In the genomic region with DNA sequence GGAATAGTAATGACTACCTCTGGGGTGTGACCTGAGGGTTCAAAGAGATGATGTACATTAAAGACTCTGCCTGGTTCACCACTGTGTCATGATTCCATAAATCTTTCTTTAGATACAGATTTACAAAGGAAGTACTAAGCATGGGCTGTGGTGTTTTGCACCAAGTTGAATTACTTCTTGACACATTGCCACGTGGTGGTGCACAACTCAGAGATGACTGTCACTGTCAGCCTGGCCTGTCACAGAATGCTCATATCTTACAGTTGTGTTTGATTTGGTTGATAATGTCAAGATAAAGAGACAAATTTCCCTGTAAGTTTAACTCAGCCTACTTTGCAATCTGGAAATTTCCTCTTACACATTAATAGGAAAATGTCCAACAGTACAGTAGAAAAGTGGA, we compare ENCODE assay signal across 17 cellular contexts. TPM values are rescaled to one million over a fixed set of nuclear protein-coding genes. Genes with fewer than 3 reads are reported as not detected.
DNase-seq lines count a peak whose midpoint lies in the region; ATAC-seq and TF ChIP-seq lines count a peak whose summit lies in the region.
"Had no signal": no experiment of that assay in that cellular context is flagged by ENCODE, and none has a peak within 500 bp of the region (broad histone marks: within the 10 kb centered on the region; RNA-seq: fewer than 3 reads in every experiment).

No MANE protein-coding gene starts in this region.

- no peak overlapping the region for H3K14ac ChIP-seq in H9 (ENCODE audit: insufficient read depth, low read length)

- no peak overlapping the region for H2BK120ac ChIP-seq in H9 (ENCODE audit: low read depth, low read length, poor library complexity, severe bottlenecking)

- H3T11ph ChIP-seq in H9 (ENCODE audit: low read length): no peak overlapping the region

- H3K4ac ChIP-seq in H9 (ENCODE audit: low read depth, low read length): no peak overlapping the region

- intact Hi-C loops in left ventricle myocardium inferior (cut with micrococcal nuclease): no loop called here
- intact Hi-C loops in left cardiac atrium (cut with DNase I): no loop called here
- intact Hi-C loops in upper lobe of right lung (cut with DNase I): no loop called here

- H3K79me1 ChIP-seq in H9 (ENCODE audit: insufficient read depth, low read depth, low read length, poor library complexity, severe bottlenecking): no peaks in the 10 kb centered on the region

- H3K27me3 ChIP-seq in left ventricle myocardium inferior (ENCODE audit: low read depth) (no peaks in the 10 kb centered on the region), upper lobe of right lung (no peaks in the 10 kb centered on the region), H9 (ENCODE audit: insufficient read depth, low read length) (no peaks in the 10 kb centered on the region)
- H3K27me3 ChIP-seq: esophagus muscularis mucosa, MG63 had no signal

- H3K27ac Mint-ChIP-seq in brain (peak overlapping the region in 4 of 5 experiments; percentile 5 to 78 (median 42)), H9 (no peak overlapping the region)
- H3K27ac Mint-ChIP-seq: activated B cell treated with CpG ODN at 0.5 μM for 24 hours had no signal

- H4K5ac ChIP-seq in H9 (ENCODE audit: insufficient read length, low read depth, low read length): no peak overlapping the region

- H3K36me3 ChIP-seq in left ventricle myocardium inferior (no peaks in the 10 kb centered on the region), upper lobe of right lung (no peaks in the 10 kb centered on the region)
- H3K36me3 ChIP-seq: BLaER1, esophagus muscularis mucosa, MG63, prostate gland had no signal

- no peak overlapping the region for H4K8ac ChIP-seq in H9 (replicated peaks; ENCODE audit: insufficient read length, low read depth, low read length)

- no peak overlapping the region for H3K18ac ChIP-seq in H9 (ENCODE audit: insufficient read length, low read depth, low read length)

- H3K36me3 Mint-ChIP-seq in brain: peaks cover 25% of the 10 kb centered on the region
- peaks cover 4 to 7% (median 7%) of the 10 kb centered on the region in 3 experiments; a peak in 3 of 7 replicates for H3K36me3 Mint-ChIP-seq in H9 (ENCODE audit: insufficient read depth in 1 of 3, low read depth in 3 of 3)

- no peak overlapping the region for H2BK12ac ChIP-seq in H9 (ENCODE audit: insufficient read length, low read depth, low read length)

- H3K9ac ChIP-seq in H9 (ENCODE audit: extremely low read depth, insufficient read length, low read length): no peak overlapping the region
- H3K9ac ChIP-seq: BLaER1 had no signal

- H3K27ac ChIP-seq in left ventricle myocardium inferior (replicated peaks) (peak overlapping the region; percentile 90), upper lobe of right lung (peak overlapping the region; percentile 79), H9 (ENCODE audit: insufficient read length, low read depth, low read length) (no peak overlapping the region)
- H3K27ac ChIP-seq: BLaER1, SK-N-MC had no signal

- TF ChIP-seq CTCF in left ventricle myocardium inferior (IDR thresholded peaks at IDR 0.05; ENCODE audit: borderline replicate concordance) (no peak), brain (conservative IDR thresholded peaks at IDR 0.05) (no peak), upper lobe of right lung (IDR thresholded peaks at IDR 0.05) (no peak), H9 (conservative IDR thresholded peaks at IDR 0.05) (no peak)

- H2AK5ac ChIP-seq in H9 (ENCODE audit: insufficient read length, low read length): no peak overlapping the region

- peaks cover 15% of the 10 kb centered on the region for H3K23me2 ChIP-seq in H9 (ENCODE audit: insufficient read length, low read depth, low read length, poor library complexity, severe bottlenecking)

- no peak overlapping the region for H3K4me2 ChIP-seq in H9 (ENCODE audit: insufficient read depth, insufficient read length, low read length)
- H3K4me2 ChIP-seq: BLaER1 had no signal

- whole genome bisulfite sequencing in H9 (ENCODE audit: extremely low coverage, insufficient read length, low lambda C conversion rate): no CpG with 5 or more reads among the region's 1 CpG

- H2BK20ac ChIP-seq in H9 (ENCODE audit: low read depth, low read length, poor library complexity, severe bottlenecking): no peak overlapping the region

- peaks cover 3% of the 10 kb centered on the region for H3K27me3 Mint-ChIP-seq in brain
- peaks cover 17% of the 10 kb centered on the region for H3K27me3 Mint-ChIP-seq in H9 (ENCODE audit: low read depth)

- H3K23ac ChIP-seq in H9 (ENCODE audit: insufficient read length, low read depth, low read length): no peak overlapping the region

- DNase-seq in left ventricle myocardium inferior: no peak
- no peak for DNase-seq in left cardiac atrium
- peak; percentile 60 for DNase-seq in Jurkat, Clone E6-1 (ENCODE audit: low read depth, low spot score)
- no peak for DNase-seq in upper lobe of right lung
- DNase-seq in DMS153 treated with DMSO at 0.1 percent for 48 hours (lab: John Stamatoyannopoulos, UW; ENCODE audit: unreplicated experiment): no peak
- DNase-seq in H9: no peak
- DNase-seq in activated effector memory CD4-positive, alpha-beta T cell treated with Interleukin-2 at 50 U/mL for 16 hours: no peak
- DNase-seq: activated B cell treated with CpG ODN at 0.5 μM for 24 hours; activated T-cell treated with anti-CD3 and anti-CD28 coated beads, Interleukin-2, amount 50 U/mL, for 48 hours; cortex of kidney; DND-41; MG63 had no signal

- H3K4me1 Mint-ChIP-seq in brain: peaks cover 39% of the 10 kb centered on the region
- peaks cover 23 to 29% of the 10 kb centered on the region in 2 experiments for H3K4me1 Mint-ChIP-seq in H9

- H3K4me3 ChIP-seq in left ventricle myocardium inferior: no peak overlapping the region
- H3K4me3 ChIP-seq in Jurkat, Clone E6-1 (ENCODE audit: low read length): no peak overlapping the region
- no peak overlapping the region for H3K4me3 ChIP-seq in upper lobe of right lung
- H3K4me3 ChIP-seq: BLaER1, MG63, prostate gland, SK-N-MC had no signal

- H3K9me3 Mint-ChIP-seq in brain (peaks cover 10 to 27% (median 19%) of the 10 kb centered on the region in 5 experiments), H9 (peaks cover 3 to 7% of the 10 kb centered on the region in 2 experiments; a peak in 4 of 5 replicates)
- H3K9me3 Mint-ChIP-seq: activated B cell treated with CpG ODN at 0.5 μM for 24 hours had no signal

- H4K20me1 ChIP-seq in H9 (ENCODE audit: control insufficient read depth, insufficient read depth, insufficient read length): no peaks in the 10 kb centered on the region

- H3K9me3 ChIP-seq in left ventricle myocardium inferior (replicated peaks): peaks cover 16% of the 10 kb centered on the region
- H3K9me3 ChIP-seq in upper lobe of right lung: no peaks in the 10 kb centered on the region
- H3K9me3 ChIP-seq in H9 (ENCODE audit: control insufficient read depth, low read depth, low read length): no peaks in the 10 kb centered on the region
- H3K9me3 ChIP-seq: MG63, prostate gland had no signal

- no peak overlapping the region for H2BK15ac ChIP-seq in H9 (ENCODE audit: low read depth, low read length)

- no peak overlapping the region for H2AFZ ChIP-seq in H9 (ENCODE audit: low read length)

- peak overlapping the region in 3 of 5 experiments; percentile 14 to 72 (median 20) for H3K4me3 Mint-ChIP-seq in brain
- no peak overlapping the region for H3K4me3 Mint-ChIP-seq in H9
- H3K4me3 Mint-ChIP-seq: activated B cell treated with CpG ODN at 0.5 μM for 24 hours had no signal

- peaks cover 2% of the 10 kb centered on the region; the same call in 1 of the 2 replicates for H3K79me2 ChIP-seq in H9 (ENCODE audit: insufficient read depth, low read length)

- ATAC-seq in left cardiac atrium (no peak), upper lobe of right lung (no peak)

- peaks cover 50% of the 10 kb centered on the region for H3K4me1 ChIP-seq in left ventricle myocardium inferior
- peaks cover 21% of the 10 kb centered on the region for H3K4me1 ChIP-seq in upper lobe of right lung
- peaks cover 5% of the 10 kb centered on the region; the same call in 1 of the 2 replicates for H3K4me1 ChIP-seq in H9 (ENCODE audit: insufficient read depth, low read length)
- H3K4me1 ChIP-seq: prostate gland had no signal

- H4K91ac ChIP-seq in H9 (ENCODE audit: insufficient read length, low read depth, low read length): no peak overlapping the region

- H3K56ac ChIP-seq in H9 (ENCODE audit: insufficient read length, low read depth, low read length): no peak overlapping the region

- no peak overlapping the region for H2BK5ac ChIP-seq in H9 (ENCODE audit: insufficient read length, low read length)

RNA-seq across cellular contexts. Expression of a gene that starts 3.2 kb away (rescaled TPM):
- 56.3 TPM for total RNA-seq in left ventricle myocardium inferior
- 10 to 100 TPM; 46.4 to 50.2 TPM for total RNA-seq in left cardiac atrium
- 15.1 TPM for polyA plus RNA-seq in Jurkat, Clone E6-1 (2012; ENCODE audit: insufficient read depth, insufficient read length)
- 8.6 TPM for polyA plus RNA-seq in brain (ENCODE audit: insufficient read depth, low read depth, low replicate concordance)
- total RNA-seq in upper lobe of right lung: 78.6 TPM
- total RNA-seq in H9 (2021): 20.8 and 21.3 TPM in 2 replicates
- total RNA-seq: activated B cell treated with CpG ODN at 0.5 μM for 24 hours had no signal

Comparison
In these comparisons a context has a peak if more than half of its experiments do, and no peak if none do; other contexts are left out.
1. H3K27ac Mint-ChIP-seq: peak in brain (4 of 5); none in H9 (0 of 3).
2. H3K4me3 Mint-ChIP-seq: peak in brain (3 of 5); none in H9 (0 of 2).